11 cellular contexts compared by ENCODE assay signal in the genomic region with DNA sequence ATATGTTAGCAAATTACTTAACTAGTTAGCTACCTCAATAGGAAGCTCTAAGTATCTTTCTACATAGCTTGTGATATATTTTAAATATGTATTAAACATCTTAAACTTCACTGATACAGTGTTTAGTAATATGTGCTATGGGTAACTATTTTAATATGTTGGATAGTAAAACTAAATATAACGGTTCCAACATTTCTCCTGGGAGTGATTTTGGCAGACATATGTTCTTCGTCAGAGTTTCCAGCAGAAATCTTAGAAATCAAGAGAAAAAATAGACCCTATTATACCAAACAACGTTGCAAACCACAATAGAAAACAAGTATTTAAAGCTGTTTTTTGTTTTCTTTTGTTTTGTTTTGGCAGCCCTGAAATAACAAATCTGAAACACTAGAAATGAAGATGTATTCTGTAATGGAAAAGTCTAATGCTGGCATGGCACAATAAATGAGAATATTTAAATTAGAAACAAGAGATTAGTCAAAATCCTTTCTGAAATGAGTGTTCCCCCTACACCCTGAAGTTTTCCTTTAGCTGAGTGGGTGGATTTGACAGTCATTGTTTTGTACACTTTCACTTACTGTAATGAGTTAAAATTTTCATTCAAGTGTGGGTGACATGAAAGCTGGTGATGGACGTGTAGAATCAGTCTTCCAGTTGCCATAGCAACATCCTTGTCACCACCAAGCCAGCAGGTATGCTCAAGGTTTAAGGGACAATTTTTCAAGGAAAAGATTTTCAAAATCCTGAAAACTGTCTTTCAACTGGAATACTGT.
A peak's percentile ranks its signal among the peaks of the same experiment; 100 is the strongest.
DNase-seq lines count a peak whose midpoint lies in the region; ATAC-seq, FAIRE-seq and TF ChIP-seq lines count a peak whose summit lies in the region.
"Had no signal": no experiment of that assay in that cellular context is flagged by ENCODE, and none has a peak within 500 bp of the region (broad histone marks: within the 10 kb centered on the region; RNA-seq: fewer than 3 reads in every experiment).

No MANE protein-coding gene starts in this region.

- H3K27me3 Mint-ChIP-seq in activated CD4-positive, alpha-beta T cell treated with anti-CD3 and anti-CD28 coated beads for 36 hours: no peaks in the 10 kb centered on the region
- H3K27me3 Mint-ChIP-seq in activated T-cell treated with anti-CD3 and anti-CD28 coated beads, Interleukin-2, amount 50 U/mL, for 72 hours (ENCODE audit: low read depth): no peaks in the 10 kb centered on the region
- H3K27me3 Mint-ChIP-seq in nephron (ENCODE audit: low read depth): no peaks in the 10 kb centered on the region

- ATAC-seq in activated CD4-positive, alpha-beta T cell treated with anti-CD3 and anti-CD28 coated beads for 36 hours: peak; percentile 83
- peak; percentile 85 to 91 for ATAC-seq in activated T-cell treated with anti-CD3 and anti-CD28 coated beads, Interleukin-2, amount 50 U/mL, for 72 hours (replicated peaks in 1 of 2)
- no peak for ATAC-seq in GM21390 (IDR thresholded peaks at IDR 0.05; ENCODE audit: unreplicated experiment)
- ATAC-seq in HG03025 (IDR thresholded peaks at IDR 0.05; ENCODE audit: low FRiP score, unreplicated experiment): no peak

- no peak for TF ChIP-seq POLR2A in H54 (IDR thresholded peaks at IDR 0.05; ENCODE audit: low read depth, low read length)

- H3K27ac Mint-ChIP-seq in activated CD4-positive, alpha-beta T cell treated with anti-CD3 and anti-CD28 coated beads for 36 hours: peak overlapping the region; percentile 88
- peak overlapping the region; percentile 97 for H3K27ac Mint-ChIP-seq in activated T-cell treated with anti-CD3 and anti-CD28 coated beads, Interleukin-2, amount 50 U/mL, for 72 hours
- H3K27ac Mint-ChIP-seq in nephron: peak overlapping the region; percentile 71 to 88 (median 76)

- CTCF ChIA-PET in activated CD4-positive, alpha-beta T cell treated with anti-CD3 and anti-CD28 coated beads for 36 hours (lab: Charles Lee): interaction anchor here (0.6 to 1.3 kb wide), 5 partner anchors 16 to 1232 kb away, joined by 3 to 5 read pairs (median 4); no protein-coding TSS in a partner anchor

- peaks cover 35% of the 10 kb centered on the region for H3K36me3 Mint-ChIP-seq in activated CD4-positive, alpha-beta T cell treated with anti-CD3 and anti-CD28 coated beads for 36 hours (ENCODE audit: low read depth)
- peaks cover 7 to 22% of the 10 kb centered on the region in 2 donors for H3K36me3 Mint-ChIP-seq in activated T-cell treated with anti-CD3 and anti-CD28 coated beads, Interleukin-2, amount 50 U/mL, for 72 hours (ENCODE audit: insufficient read depth in 2 of 2)
- H3K36me3 Mint-ChIP-seq in nephron (ENCODE audit: low read depth): peaks cover 3% of the 10 kb centered on the region

- intact Hi-C loops in activated CD4-positive, alpha-beta T cell treated with anti-CD3 and anti-CD28 coated beads for 36 hours (cut with DNase I, micrococcal nuclease): loop anchor here (1.0 to 10.0 kb wide), 9 partner anchors 19 to 932 kb away; a partner anchor contains a TSS

- no peak for FAIRE-seq in H54 (lab: Jason Lieb, UNC)

- peaks cover 3% of the 10 kb centered on the region for H3K9me3 Mint-ChIP-seq in activated CD4-positive, alpha-beta T cell treated with anti-CD3 and anti-CD28 coated beads for 36 hours (ENCODE audit: low read depth)
- peaks cover 3% of the 10 kb centered on the region in 2 donors for H3K9me3 Mint-ChIP-seq in activated T-cell treated with anti-CD3 and anti-CD28 coated beads, Interleukin-2, amount 50 U/mL, for 72 hours
- H3K9me3 Mint-ChIP-seq in nephron: no peaks in the 10 kb centered on the region

- TF ChIP-seq CTCF in GM20000 (IDR thresholded peaks at IDR 0.05; ENCODE audit: extremely low read depth, missing control alignments): no peak
- no peak for TF ChIP-seq CTCF in nephron (IDR thresholded peaks at IDR 0.05; ENCODE audit: unreplicated experiment in 3 of 3)

- peaks cover 34% of the 10 kb centered on the region for H3K4me1 Mint-ChIP-seq in activated CD4-positive, alpha-beta T cell treated with anti-CD3 and anti-CD28 coated beads for 36 hours
- peaks cover 39% of the 10 kb centered on the region for H3K4me1 Mint-ChIP-seq in activated T-cell treated with anti-CD3 and anti-CD28 coated beads, Interleukin-2, amount 50 U/mL, for 72 hours (ENCODE audit: low read depth)
- peaks cover 31% of the 10 kb centered on the region for H3K4me1 Mint-ChIP-seq in nephron

- POLR2A ChIA-PET in activated CD4-positive, alpha-beta T cell treated with anti-CD3 and anti-CD28 coated beads for 36 hours (lab: Charles Lee): interaction anchor here (0.8 kb wide), 1 partner anchor 930 kb away, joined by 3 read pairs; no protein-coding TSS in a partner anchor

- no peak overlapping the region for H3K4me3 Mint-ChIP-seq in activated CD4-positive, alpha-beta T cell treated with anti-CD3 and anti-CD28 coated beads for 36 hours
- peak overlapping the region; percentile 39 to 69 for H3K4me3 Mint-ChIP-seq in activated T-cell treated with anti-CD3 and anti-CD28 coated beads, Interleukin-2, amount 50 U/mL, for 72 hours
- no peak overlapping the region for H3K4me3 Mint-ChIP-seq in nephron

- DNase-seq in activated CD4-positive, alpha-beta T cell treated with anti-CD3 and anti-CD28 coated beads for 36 hours: peak; percentile 49
- no peak for DNase-seq in activated CD4-positive, alpha-beta T cell treated with anti-CD3 and anti-CD28 coated beads, Interleukin-2, amount 50 U/mL, for 4 hours
- DNase-seq in GM20000 (ENCODE audit: low spot score): peak; percentile 30
- peak; percentile 32 to 48 for DNase-seq in activated T-cell treated with anti-CD3 and anti-CD28 coated beads, Interleukin-2, amount 50 U/mL, for 72 hours
- DNase-seq in H54 (ENCODE audit: insufficient read length, low spot score): no peak
- DNase-seq: ACHN, DMS79 treated with DMSO at 0.1 percent for 48 hours, GOT3 had no signal

Comparison
In these comparisons a context has a peak if more than half of its experiments do, and no peak if none do; other contexts are left out.
1. DNase-seq: peak in activated CD4-positive, alpha-beta T cell treated with anti-CD3 and anti-CD28 coated beads for 36 hours (single experiment), GM20000 (single experiment) and activated T-cell treated with anti-CD3 and anti-CD28 coated beads, Interleukin-2, amount 50 U/mL, for 72 hours (2 of 2); none in activated CD4-positive, alpha-beta T cell treated with anti-CD3 and anti-CD28 coated beads, Interleukin-2, amount 50 U/mL, for 4 hours (0 of 2) and H54 (single experiment).
2. ATAC-seq: peak in activated CD4-positive, alpha-beta T cell treated with anti-CD3 and anti-CD28 coated beads for 36 hours (single experiment) and activated T-cell treated with anti-CD3 and anti-CD28 coated beads, Interleukin-2, amount 50 U/mL, for 72 hours (2 of 2); none in GM21390 (single experiment) and HG03025 (single experiment).
3. H3K4me3 Mint-ChIP-seq: peak in activated T-cell treated with anti-CD3 and anti-CD28 coated beads, Interleukin-2, amount 50 U/mL, for 72 hours (2 of 2); none in activated CD4-positive, alpha-beta T cell treated with anti-CD3 and anti-CD28 coated beads for 36 hours (single experiment) and nephron (0 of 3).
4. Peak in every context shown above with its lines, with median percentiles within 50 percentile points of each other: H3K27ac Mint-ChIP-seq.